Comparison of ENCODE assay signal across 1 cellular context in the genomic region with DNA sequence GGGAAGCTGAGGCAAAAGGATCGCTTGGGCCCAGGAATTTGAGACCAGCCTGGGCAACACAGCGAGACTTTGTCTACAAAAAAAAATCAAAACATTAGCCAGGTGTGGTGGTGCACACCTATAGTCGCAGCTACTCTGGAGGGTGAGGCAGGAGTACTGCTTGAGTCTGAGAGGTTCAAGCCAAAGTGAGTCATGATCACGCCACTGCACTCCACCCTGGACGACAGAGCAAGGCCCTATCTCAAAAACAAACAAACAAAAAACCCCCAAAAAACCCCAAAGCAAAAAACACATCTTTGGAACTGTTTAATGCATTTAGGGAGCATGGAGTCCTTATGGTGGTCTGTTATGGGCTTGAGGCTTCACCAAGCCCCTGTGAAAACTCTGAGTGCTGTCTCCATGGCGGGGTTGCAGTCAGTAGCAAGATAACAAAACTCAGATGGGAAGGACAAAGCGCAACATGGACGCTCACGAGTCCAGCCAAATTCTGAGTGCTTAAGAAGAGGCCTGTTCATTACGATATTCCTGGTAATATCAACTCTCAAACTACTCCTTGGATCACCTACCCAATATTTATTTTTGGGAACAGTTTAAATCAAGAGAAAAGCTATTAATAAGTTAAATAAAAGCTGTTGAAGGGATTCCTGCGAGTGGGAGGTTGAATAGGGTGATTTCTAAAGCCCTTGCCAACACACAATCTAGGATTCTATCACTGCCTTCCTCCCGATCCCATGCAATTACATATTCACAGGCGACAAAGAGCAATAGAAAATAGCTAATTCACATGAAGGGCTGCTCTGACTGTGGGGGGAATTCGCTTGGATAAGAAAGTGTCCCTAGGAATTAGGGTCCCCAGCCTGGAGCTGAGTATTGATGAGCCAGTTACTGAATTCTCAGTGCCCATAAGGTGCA.
TF ChIP-seq lines count a peak whose summit lies in the region.

No MANE protein-coding gene starts in this region.

TF ChIP-seq in GM12878, 131 proteins besides CTCF, POLR2A, EP300 and RAD21:
- TF ChIP-seq LARP7 (IDR thresholded peaks at IDR 0.05) (no peak), BMI1 (IDR thresholded peaks at IDR 0.05; ENCODE audit: borderline replicate concordance) (no peak), BCL11A (IDR thresholded peaks at IDR 0.05; ENCODE audit: low read depth, low read length) (no peak), PML (IDR thresholded peaks at IDR 0.05; ENCODE audit: low read length) (no peak), CREM (IDR thresholded peaks at IDR 0.05; ENCODE audit: low read depth) (no peak), DPF2 (IDR thresholded peaks at IDR 0.05) (no peak)
- TF ChIP-seq, protein P1, sequence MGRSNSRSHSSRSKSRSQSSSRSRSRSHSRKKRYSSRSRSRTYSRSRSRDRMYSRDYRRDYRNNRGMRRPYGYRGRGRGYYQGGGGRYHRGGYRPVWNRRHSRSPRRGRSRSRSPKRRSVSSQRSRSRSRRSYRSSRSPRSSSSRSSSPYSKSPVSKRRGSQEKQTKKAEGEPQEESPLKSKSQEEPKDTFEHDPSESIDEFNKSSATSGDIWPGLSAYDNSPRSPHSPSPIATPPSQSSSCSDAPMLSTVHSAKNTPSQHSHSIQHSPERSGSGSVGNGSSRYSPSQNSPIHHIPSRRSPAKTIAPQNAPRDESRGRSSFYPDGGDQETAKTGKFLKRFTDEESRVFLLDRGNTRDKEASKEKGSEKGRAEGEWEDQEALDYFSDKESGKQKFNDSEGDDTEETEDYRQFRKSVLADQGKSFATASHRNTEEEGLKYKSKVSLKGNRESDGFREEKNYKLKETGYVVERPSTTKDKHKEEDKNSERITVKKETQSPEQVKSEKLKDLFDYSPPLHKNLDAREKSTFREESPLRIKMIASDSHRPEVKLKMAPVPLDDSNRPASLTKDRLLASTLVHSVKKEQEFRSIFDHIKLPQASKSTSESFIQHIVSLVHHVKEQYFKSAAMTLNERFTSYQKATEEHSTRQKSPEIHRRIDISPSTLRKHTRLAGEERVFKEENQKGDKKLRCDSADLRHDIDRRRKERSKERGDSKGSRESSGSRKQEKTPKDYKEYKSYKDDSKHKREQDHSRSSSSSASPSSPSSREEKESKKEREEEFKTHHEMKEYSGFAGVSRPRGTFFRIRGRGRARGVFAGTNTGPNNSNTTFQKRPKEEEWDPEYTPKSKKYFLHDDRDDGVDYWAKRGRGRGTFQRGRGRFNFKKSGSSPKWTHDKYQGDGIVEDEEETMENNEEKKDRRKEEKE (IDR thresholded peaks at IDR 0.05), result no peak
- TF ChIP-seq, protein P2, sequence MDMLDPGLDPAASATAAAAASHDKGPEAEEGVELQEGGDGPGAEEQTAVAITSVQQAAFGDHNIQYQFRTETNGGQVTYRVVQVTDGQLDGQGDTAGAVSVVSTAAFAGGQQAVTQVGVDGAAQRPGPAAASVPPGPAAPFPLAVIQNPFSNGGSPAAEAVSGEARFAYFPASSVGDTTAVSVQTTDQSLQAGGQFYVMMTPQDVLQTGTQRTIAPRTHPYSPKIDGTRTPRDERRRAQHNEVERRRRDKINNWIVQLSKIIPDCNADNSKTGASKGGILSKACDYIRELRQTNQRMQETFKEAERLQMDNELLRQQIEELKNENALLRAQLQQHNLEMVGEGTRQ (IDR thresholded peaks at IDR 0.05; ENCODE audit: borderline replicate concordance, low read depth, low read length), result no peak
- TF ChIP-seq, protein P3, sequence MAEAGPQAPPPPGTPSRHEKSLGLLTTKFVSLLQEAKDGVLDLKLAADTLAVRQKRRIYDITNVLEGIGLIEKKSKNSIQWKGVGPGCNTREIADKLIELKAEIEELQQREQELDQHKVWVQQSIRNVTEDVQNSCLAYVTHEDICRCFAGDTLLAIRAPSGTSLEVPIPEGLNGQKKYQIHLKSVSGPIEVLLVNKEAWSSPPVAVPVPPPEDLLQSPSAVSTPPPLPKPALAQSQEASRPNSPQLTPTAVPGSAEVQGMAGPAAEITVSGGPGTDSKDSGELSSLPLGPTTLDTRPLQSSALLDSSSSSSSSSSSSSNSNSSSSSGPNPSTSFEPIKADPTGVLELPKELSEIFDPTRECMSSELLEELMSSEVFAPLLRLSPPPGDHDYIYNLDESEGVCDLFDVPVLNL (IDR thresholded peaks at IDR 0.05; ENCODE audit: low read depth, low read length), result no peak
- TF ChIP-seq, protein P4, sequence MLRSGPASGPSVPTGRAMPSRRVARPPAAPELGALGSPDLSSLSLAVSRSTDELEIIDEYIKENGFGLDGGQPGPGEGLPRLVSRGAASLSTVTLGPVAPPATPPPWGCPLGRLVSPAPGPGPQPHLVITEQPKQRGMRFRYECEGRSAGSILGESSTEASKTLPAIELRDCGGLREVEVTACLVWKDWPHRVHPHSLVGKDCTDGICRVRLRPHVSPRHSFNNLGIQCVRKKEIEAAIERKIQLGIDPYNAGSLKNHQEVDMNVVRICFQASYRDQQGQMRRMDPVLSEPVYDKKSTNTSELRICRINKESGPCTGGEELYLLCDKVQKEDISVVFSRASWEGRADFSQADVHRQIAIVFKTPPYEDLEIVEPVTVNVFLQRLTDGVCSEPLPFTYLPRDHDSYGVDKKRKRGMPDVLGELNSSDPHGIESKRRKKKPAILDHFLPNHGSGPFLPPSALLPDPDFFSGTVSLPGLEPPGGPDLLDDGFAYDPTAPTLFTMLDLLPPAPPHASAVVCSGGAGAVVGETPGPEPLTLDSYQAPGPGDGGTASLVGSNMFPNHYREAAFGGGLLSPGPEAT (IDR thresholded peaks at IDR 0.05; ENCODE audit: low read depth), result no peak
- TF ChIP-seq, protein P5, sequence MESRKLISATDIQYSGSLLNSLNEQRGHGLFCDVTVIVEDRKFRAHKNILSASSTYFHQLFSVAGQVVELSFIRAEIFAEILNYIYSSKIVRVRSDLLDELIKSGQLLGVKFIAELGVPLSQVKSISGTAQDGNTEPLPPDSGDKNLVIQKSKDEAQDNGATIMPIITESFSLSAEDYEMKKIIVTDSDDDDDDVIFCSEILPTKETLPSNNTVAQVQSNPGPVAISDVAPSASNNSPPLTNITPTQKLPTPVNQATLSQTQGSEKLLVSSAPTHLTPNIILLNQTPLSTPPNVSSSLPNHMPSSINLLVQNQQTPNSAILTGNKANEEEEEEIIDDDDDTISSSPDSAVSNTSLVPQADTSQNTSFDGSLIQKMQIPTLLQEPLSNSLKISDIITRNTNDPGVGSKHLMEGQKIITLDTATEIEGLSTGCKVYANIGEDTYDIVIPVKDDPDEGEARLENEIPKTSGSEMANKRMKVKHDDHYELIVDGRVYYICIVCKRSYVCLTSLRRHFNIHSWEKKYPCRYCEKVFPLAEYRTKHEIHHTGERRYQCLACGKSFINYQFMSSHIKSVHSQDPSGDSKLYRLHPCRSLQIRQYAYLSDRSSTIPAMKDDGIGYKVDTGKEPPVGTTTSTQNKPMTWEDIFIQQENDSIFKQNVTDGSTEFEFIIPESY (IDR thresholded peaks at IDR 0.05), result no peak
